20 cellular contexts compared by ENCODE assay signal in the genomic region with DNA sequence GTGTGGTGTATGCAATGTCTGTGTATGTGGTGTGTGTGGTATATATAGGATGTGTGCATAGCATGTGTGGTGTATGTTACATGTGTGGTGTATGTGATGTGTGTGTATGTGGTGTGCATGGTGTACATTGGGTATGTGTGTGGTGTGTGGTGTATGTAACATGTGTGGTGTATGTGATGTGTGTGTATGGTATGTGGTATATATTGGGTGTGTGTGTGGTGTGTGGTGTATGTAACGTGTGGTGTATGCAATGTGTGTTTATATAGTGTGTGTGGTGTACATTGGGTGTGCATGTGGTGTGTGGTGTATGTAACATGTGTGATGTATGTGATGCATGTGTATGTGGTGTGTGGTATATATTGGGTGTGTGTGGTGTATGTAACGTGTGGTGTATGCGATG. TPM values are rescaled to one million over a fixed set of nuclear protein-coding genes. Genes with fewer than 3 reads are reported as not detected.
DNase-seq lines count a peak whose midpoint lies in the region; ATAC-seq, FAIRE-seq and TF ChIP-seq lines count a peak whose summit lies in the region.
"Had no signal": no experiment of that assay in that cellular context is flagged by ENCODE, and none has a peak within 500 bp of the region (broad histone marks: within the 10 kb centered on the region; RNA-seq: fewer than 3 reads in every experiment).

No MANE protein-coding gene starts in this region.

- 0 out of 2 replicates have a peak overlapping the region, but pooled peaks have one; percentile 24 for H2BK5ac ChIP-seq in H1 (ENCODE audit: low read depth, low read length)
- no peak overlapping the region for H2BK5ac ChIP-seq in neuronal stem cell (ENCODE audit: low read length)

- TF ChIP-seq RAD21 in HepG2 (CRISPR knock-in tag; IDR thresholded peaks at IDR 0.05) (no peak), H1 (IDR thresholded peaks at IDR 0.05 in 1 of 2, conservative IDR thresholded peaks at IDR 0.05 in 1 of 2; ENCODE audit: low read depth in 2 of 2, low read length in 2 of 2) (no peak)

- intact Hi-C loops in HepG2 (cut with micrococcal nuclease; ENCODE audit: unreplicated experiment) (loop anchor here (2.0 kb wide), 1 partner anchor 42 kb away; a partner anchor contains a TSS), right lobe of liver (cut with DNase I) (no loop called here)

- DNase-seq in HepG2 (ENCODE audit: low spot score): no peak
- DNase-seq in right lobe of liver: no peak
- DNase-seq in H1 (ENCODE audit: low read depth in 1 of 2, low spot score in 2 of 2): no peak
- no peak for DNase-seq in neuronal stem cell (ENCODE audit: low spot score)
- DNase-seq in cortex of kidney (lab: John Stamatoyannopoulos, UW): no peak
- DNase-seq in GM19240 (ENCODE audit: insufficient read length, low spot score): no peak
- DNase-seq in D341Med (ENCODE audit: low spot score): no peak
- DNase-seq: CD4-positive, alpha-beta T cell; DMS53; H7; HFFc6; MM.1S; NCI-H2029 treated with DMSO at 0.1 percent for 48 hours; NCI-H526 treated with DMSO at 0.1 percent for 48 hours; SIG-M5 had no signal

- WGBS in HepG2 (ENCODE audit: low lambda C conversion rate): 72% methylated on average over 3 of the region's 3 CpGs
- 89% methylated on average over 3 of the region's 3 CpGs for WGBS in right lobe of liver (ENCODE audit: insufficient coverage, low coverage, low lambda C conversion rate, missing lambda C conversion rate)
- 87 to 100% methylated on average over 2 to 3 of the region's 3 CpGs for WGBS in H1 (ENCODE audit: extremely low coverage in 1 of 2, insufficient coverage in 1 of 2, insufficient read length in 1 of 2, insufficient replicate concordance in 2 of 2, low coverage in 1 of 2, low lambda C conversion rate in 2 of 2, missing lambda C conversion rate in 1 of 2), 2 experiments
- WGBS in neuronal stem cell (ENCODE audit: extremely low coverage in 2 of 2, insufficient read length in 2 of 2, insufficient replicate concordance in 1 of 2), 2 donors: 100% methylated on average over 3 of the region's 3 CpGs; no CpG with 5 or more reads in 1 of the 2 donors

- H3K79me1 ChIP-seq in H1 (ENCODE audit: low read depth, low read length) (no peaks in the 10 kb centered on the region; the same call in 1 of the 2 replicates), neuronal stem cell (ENCODE audit: low read depth, low read length) (peaks cover 3% of the 10 kb centered on the region)

- H3K36me3 ChIP-seq in HepG2 (replicated peaks in 1 of 2; ENCODE audit: control insufficient read depth in 1 of 2, insufficient read depth in 2 of 2, low read length in 2 of 2) (no peaks in the 10 kb centered on the region), right lobe of liver (no peaks in the 10 kb centered on the region), H1 (ENCODE audit: control insufficient read depth in 2 of 4, insufficient read depth in 4 of 4, low read length in 3 of 4) (no peaks in the 10 kb centered on the region; a peak in 1 of 8 replicates), neuronal stem cell (replicated peaks in 1 of 2; ENCODE audit: control insufficient read depth in 2 of 2, insufficient read depth in 2 of 2, low read length in 2 of 2) (peaks cover 0 to 2% of the 10 kb centered on the region in 2 donors)
- H3K36me3 ChIP-seq: BLaER1 treated with 17β-estradiol and CSF1 and Interleukin-3, amounts not matched to agents 10 nM and 100 nM had no signal

- H4K20me1 ChIP-seq in HepG2 (ENCODE audit: insufficient read depth, low read length): no peaks in the 10 kb centered on the region
- peaks cover 0 to 18% of the 10 kb centered on the region in 2 experiments for H4K20me1 ChIP-seq in H1 (replicated peaks in 1 of 2; ENCODE audit: control insufficient read depth in 1 of 2, insufficient read depth in 2 of 2, low read length in 2 of 2)
- H4K20me1 ChIP-seq: BLaER1 treated with 17β-estradiol and CSF1 and Interleukin-3, amounts not matched to agents 10 nM and 100 nM had no signal

- H2BK15ac ChIP-seq in H1 (ENCODE audit: low read length) (peak overlapping the region; percentile 61; the same call in 1 of the 2 replicates), neuronal stem cell (ENCODE audit: low read length) (no peak overlapping the region)

- H2BK20ac ChIP-seq in H1 (ENCODE audit: low read length): no peak overlapping the region

- ATAC-seq in HepG2: no peak
- no peak for ATAC-seq in right lobe of liver
- ATAC-seq: Panc1 had no signal

- POLR2A ChIA-PET in HepG2 (lab: Yijun Ruan, JAX) (no interaction called here), H1 (lab: Charles Lee; ENCODE audit: partially characterized antibody) (no interaction called here)

- in situ Hi-C loops in HepG2 (cut with HindIII; ENCODE audit: extremely low pct_ligation_motif_present, low pct_unique_long_range_greater_than_20kb): no loop called here

- H2AK5ac ChIP-seq in H1 (ENCODE audit: low read depth, low read length): peak overlapping the region; percentile 87; the same call in 1 of the 2 replicates
- no peak overlapping the region for H2AK5ac ChIP-seq in neuronal stem cell (ENCODE audit: low read depth, low read length)

- no peak for TF ChIP-seq EP300 in HepG2 (IDR thresholded peaks at IDR 0.05; ENCODE audit: low read depth in 2 of 2, low read length in 2 of 2)
- TF ChIP-seq EP300 in HepG2 (CRISPR knock-in tag; IDR thresholded peaks at IDR 0.05; ENCODE audit: borderline replicate concordance): no peak
- TF ChIP-seq EP300 in H1 (IDR thresholded peaks at IDR 0.05; ENCODE audit: borderline replicate concordance in 1 of 2, low read depth in 2 of 2, low read length in 2 of 2): no peak

- H2BK120ac ChIP-seq in H1 (replicated peaks; ENCODE audit: low read depth, low read length) (no peak overlapping the region), neuronal stem cell (ENCODE audit: low read depth, low read length) (no peak overlapping the region)

- H3K4me2 ChIP-seq in HepG2 (ENCODE audit: low read depth, low read length) (peak overlapping the region; percentile 59), H1 (ENCODE audit: insufficient read depth in 1 of 2, low read depth in 2 of 2, low read length in 2 of 2) (no peak overlapping the region), neuronal stem cell (ENCODE audit: insufficient read depth, low read length, poor library complexity, severe bottlenecking) (no peak overlapping the region)
- H3K4me2 ChIP-seq: BLaER1 treated with 17β-estradiol and CSF1 and Interleukin-3, amounts not matched to agents 10 nM and 100 nM; KMS-11 had no signal

- H3K23ac ChIP-seq in H1 (ENCODE audit: insufficient read length) (no peak overlapping the region), neuronal stem cell (ENCODE audit: low read depth, low read length, poor library complexity) (peak overlapping the region; percentile 1)

- peak overlapping the region; percentile 71 for H4K91ac ChIP-seq in H1 (replicated peaks; ENCODE audit: insufficient read length, low read length)
- peak overlapping the region; percentile 0 for H4K91ac ChIP-seq in neuronal stem cell (ENCODE audit: low read depth, low read length, poor library complexity)

- H4K5ac ChIP-seq in H1 (ENCODE audit: insufficient read length, low read depth, low read length): no peak overlapping the region

- H3K4me3 ChIP-seq in HepG2 (replicated peaks in 1 of 3; ENCODE audit: insufficient read depth in 1 of 3, low read depth in 2 of 3, low read length in 3 of 3) (0 out of 6 replicates have a peak overlapping the region, but pooled peaks of 1 of the 3 experiments have one; percentile 7), right lobe of liver (no peak overlapping the region), H1 (ENCODE audit: extremely low read depth in 1 of 4, insufficient read depth in 2 of 4, low read depth in 3 of 4, low read length in 4 of 4) (no peak overlapping the region), neuronal stem cell (ENCODE audit: low read length in 2 of 2) (peak overlapping the region in 1 of 2 donors; percentile 59)
- H3K4me3 ChIP-seq: BLaER1 treated with 17β-estradiol and CSF1 and Interleukin-3, amounts not matched to agents 10 nM and 100 nM; SK-N-MC had no signal

- BruUV-seq in HepG2 (replicated peaks; lab: Mats Ljungman, UMichigan): no TSS peak

- CTCF ChIA-PET in HepG2 (lab: Yijun Ruan, JAX; ENCODE audit: low intra/inter-chr PET ratio, low total read pairs) (no interaction called here), H1 (lab: Charles Lee; ENCODE audit: partially characterized antibody) (no interaction called here)

- TF ChIP-seq CTCF in HepG2 (CRISPR knock-in tag; IDR thresholded peaks at IDR 0.05): no peak
- no peak for TF ChIP-seq CTCF in right lobe of liver (IDR thresholded peaks at IDR 0.05)
- TF ChIP-seq CTCF in H1 (IDR thresholded peaks at IDR 0.05; ENCODE audit: control extremely low read depth in 1 of 3, insufficient read depth in 1 of 3, low read depth in 1 of 3, low read length in 3 of 3): peak in 1 of 3 experiments; percentile 0; a peak in 1 of 4 replicates

- TF ChIP-seq POLR2A in HepG2 (IDR thresholded peaks at IDR 0.05; ENCODE audit: insufficient read depth in 1 of 2, low read depth in 2 of 2, low read length in 2 of 2) (no peak), right lobe of liver (IDR thresholded peaks at IDR 0.05) (no peak), H1 (IDR thresholded peaks at IDR 0.05; ENCODE audit: control extremely low read depth in 1 of 2, low read depth in 2 of 2, low read length in 2 of 2) (no peak)

- H3K14ac ChIP-seq in H1 (ENCODE audit: insufficient read length) (no peak overlapping the region), neuronal stem cell (ENCODE audit: low read length) (no peak overlapping the region)

- no peak overlapping the region for H4K8ac ChIP-seq in H1 (ENCODE audit: extremely low read depth, insufficient read depth, low read length)
- H4K8ac ChIP-seq in neuronal stem cell (ENCODE audit: low read depth, low read length): no peak overlapping the region

- H3K4ac ChIP-seq in H1 (replicated peaks; ENCODE audit: insufficient read length, low read depth, low read length) (peak overlapping the region; percentile 35), neuronal stem cell (ENCODE audit: low read length) (no peak overlapping the region)

- no peaks in the 10 kb centered on the region for H3K79me2 ChIP-seq in HepG2 (ENCODE audit: insufficient read depth, low read length)
- peaks cover 0 to 9% of the 10 kb centered on the region in 2 experiments; a peak in 2 of 4 replicates for H3K79me2 ChIP-seq in H1 (ENCODE audit: control insufficient read depth in 1 of 2, insufficient read depth in 2 of 2, low read length in 2 of 2)

- H3K4me1 ChIP-seq in HepG2 (ENCODE audit: insufficient read depth, low read length) (peaks cover 24% of the 10 kb centered on the region), right lobe of liver (no peaks in the 10 kb centered on the region), H1 (replicated peaks in 1 of 4; ENCODE audit: control insufficient read depth in 3 of 4, insufficient read depth in 4 of 4, low read length in 3 of 4) (peaks cover 0 to 4% (median 3%) of the 10 kb centered on the region in 4 experiments; a peak in 3 of 7 replicates), neuronal stem cell (ENCODE audit: control insufficient read depth in 2 of 2, insufficient read depth in 1 of 2, low read depth in 1 of 2, low read length in 2 of 2) (no peaks in the 10 kb centered on the region)

- H3K56ac ChIP-seq in H1 (replicated peaks; ENCODE audit: insufficient read length, low read depth, low read length): peak overlapping the region; percentile 3

- FAIRE-seq in HepG2 (lab: Jason Lieb, UNC) (peak; percentile 8), H1 (lab: Jason Lieb, UNC) (no peak)

- H3K9me3 ChIP-seq in HepG2 (ENCODE audit: low read length) (no peaks in the 10 kb centered on the region), right lobe of liver (no peaks in the 10 kb centered on the region), H1 (ENCODE audit: insufficient read depth in 2 of 2, low read depth in 1 of 2, low read length in 1 of 2) (peaks cover 0 to 10% of the 10 kb centered on the region in 2 experiments; a peak in 2 of 4 replicates), neuronal stem cell (replicated peaks in 1 of 2; ENCODE audit: control insufficient read depth in 2 of 2, insufficient read depth in 1 of 2, low read depth in 1 of 2, low read length in 2 of 2) (peaks cover 0 to 15% of the 10 kb centered on the region in 2 donors)

- H3K27ac ChIP-seq in HepG2 (ENCODE audit: extremely low read length, insufficient read depth, low read length): no peak overlapping the region
- no peak overlapping the region for H3K27ac ChIP-seq in right lobe of liver
- H3K27ac ChIP-seq in H1 (ENCODE audit: low read depth, low read length): no peak overlapping the region
- H3K27ac ChIP-seq in neuronal stem cell (replicated peaks; ENCODE audit: low read length): no peak overlapping the region
- H3K27ac ChIP-seq: BLaER1 treated with 17β-estradiol and CSF1 and Interleukin-3, amounts not matched to agents 10 nM and 100 nM; KMS-11; RWPE1; SK-N-MC had no signal

- H2AFZ ChIP-seq in HepG2 (ENCODE audit: low read length) (no peak overlapping the region), H1 (ENCODE audit: low read length) (no peak overlapping the region), neuronal stem cell (ENCODE audit: low read length) (no peak overlapping the region)

- no peaks in the 10 kb centered on the region; a peak in 2 of 5 replicates for H3K27me3 ChIP-seq in HepG2 (ENCODE audit: control insufficient read depth in 1 of 2, insufficient read depth in 2 of 2, low read length in 2 of 2)
- H3K27me3 ChIP-seq in right lobe of liver: no peaks in the 10 kb centered on the region
- H3K27me3 ChIP-seq in H1 (replicated peaks in 1 of 4; ENCODE audit: control insufficient read depth in 3 of 4, extremely low read depth in 1 of 4, insufficient read depth in 3 of 4, low read length in 3 of 4): no peaks in the 10 kb centered on the region; a peak in 1 of 7 replicates
- peaks cover 0 to 5% (median 0%) of the 10 kb centered on the region in 3 experiments for H3K27me3 ChIP-seq in neuronal stem cell (ENCODE audit: control insufficient read depth in 3 of 3, insufficient read depth in 3 of 3, low read depth in 1 of 3, low read length in 3 of 3)
- H3K27me3 ChIP-seq: BLaER1 treated with 17β-estradiol and CSF1 and Interleukin-3, amounts not matched to agents 10 nM and 100 nM had no signal

- H3K18ac ChIP-seq in H1 (ENCODE audit: extremely low read depth, low read length) (no peak overlapping the region), neuronal stem cell (ENCODE audit: low read length) (no peak overlapping the region)

- H3K23me2 ChIP-seq in H1 (ENCODE audit: low read depth, low read length): peaks cover 20% of the 10 kb centered on the region; the same call in 1 of the 2 replicates

- H3K9ac ChIP-seq in HepG2 (ENCODE audit: insufficient read depth, low read depth, low read length) (no peak overlapping the region), H1 (replicated peaks in 1 of 4; ENCODE audit: extremely low read depth in 1 of 4, low read depth in 3 of 4, low read length in 3 of 4) (no peak overlapping the region), neuronal stem cell (ENCODE audit: low read depth, low read length, poor library complexity) (peak overlapping the region; percentile 0)
- H3K9ac ChIP-seq: BLaER1 treated with 17β-estradiol and CSF1 and Interleukin-3, amounts not matched to agents 10 nM and 100 nM; KMS-11 had no signal

- no peak overlapping the region for H2BK12ac ChIP-seq in H1 (ENCODE audit: low read depth, low read length)
- no peak overlapping the region for H2BK12ac ChIP-seq in neuronal stem cell (ENCODE audit: low read length)

RNA-seq across cellular contexts. Expression of a gene that starts 41.9 kb away (rescaled TPM):
- total RNA-seq in HepG2 (2016; rRNA removed; fragmentation: Illumina TruSeq; extraction: Trizol): 1.5 and 2.5 TPM in 2 replicates
- total RNA-seq in HepG2 (2016; cell fraction: cytosol; rRNA removed; fragmentation: Illumina TruSeq; extraction: Trizol; ENCODE audit: low read depth): 0.18 and 0.30 TPM in 2 replicates
- 1.7 and 2.0 TPM in 2 replicates for total RNA-seq in HepG2 (2016; cell fraction: insoluble cytoplasmic fraction; rRNA removed; fragmentation: Illumina TruSeq; extraction: Trizol)
- total RNA-seq in HepG2 (2016; cell fraction: membrane; rRNA removed; fragmentation: Illumina TruSeq; extraction: Trizol): 1.1 and 1.2 TPM in 2 replicates
- total RNA-seq in HepG2 (2016; cell fraction: nucleus; rRNA removed; fragmentation: Illumina TruSeq; extraction: Trizol): 1.5 TPM in 2 replicates
- 2.5 and 3.8 TPM in 2 replicates for polyA plus RNA-seq in HepG2 (2011; rRNA removed)
- 1.4 and 3.1 TPM in 2 replicates for polyA plus RNA-seq in HepG2 (2011; cell fraction: cytosol; rRNA removed)
- polyA plus RNA-seq in HepG2 (2011; cell fraction: nucleus; rRNA removed): 1.7 and 3.4 TPM in 2 replicates
- polyA plus RNA-seq in HepG2 (2012): 4.3 and 5.4 TPM in 2 replicates
- polyA plus RNA-seq in HepG2 (2016; cell fraction: cytosol; fragmentation: Illumina TruSeq; extraction: Trizol; ENCODE audit: low read depth): 0.14 and 0.15 TPM in 2 replicates
- 2.0 and 2.1 TPM in 2 replicates for polyA plus RNA-seq in HepG2 (2016; cell fraction: insoluble cytoplasmic fraction; fragmentation: Illumina TruSeq; extraction: Trizol; ENCODE audit: low read depth)
- 0.53 and 0.56 TPM in 2 replicates for polyA plus RNA-seq in HepG2 (2016; cell fraction: membrane; fragmentation: Illumina TruSeq; extraction: Trizol; ENCODE audit: low read depth)
- 1.4 and 1.8 TPM in 2 replicates for polyA plus RNA-seq in HepG2 (2016; cell fraction: nucleus; fragmentation: Illumina TruSeq; extraction: Trizol; ENCODE audit: insufficient read depth, low read depth)
- polyA minus RNA-seq in HepG2 (2011; rRNA and poly(A)+ RNA removed; ENCODE audit: low replicate concordance): 2.0 TPM in 1 of 2 replicates, not detected in the other
- 1.6 and 2.5 TPM in 2 replicates for polyA minus RNA-seq in HepG2 (2011; cell fraction: cytosol; rRNA and poly(A)+ RNA removed)
- polyA minus RNA-seq in HepG2 (2011; cell fraction: nucleus; rRNA and poly(A)+ RNA removed): 1.8 and 4.0 TPM in 2 replicates
- 10 to 100 TPM in 3 of 6 experiments, 1 to 10 TPM in 3; 5.0 to 17.4 (median 12.7) TPM for total RNA-seq in right lobe of liver
- 3.7 and 3.8 TPM in 2 replicates for total RNA-seq in H1 (2021; fragmentation: NEBNext Ultra II Directional; extraction: Animal tissue kit (Norgen Biotek cat#: 25700))
- 3.5 TPM in 2 replicates for polyA plus RNA-seq in H1 (2011; rRNA removed)
- polyA plus RNA-seq in H1 (2011; cell fraction: cytosol; rRNA removed): 5.8 TPM
- 3.7 TPM for polyA plus RNA-seq in H1 (2011; cell fraction: nucleus; rRNA removed)
- 2.4 to 3.8 TPM (median 3.4 TPM) in 4 replicates for polyA plus RNA-seq in H1 (2012, experiment 1 of 2)
- 0.34 TPM for polyA plus RNA-seq in H1 (2012, experiment 2 of 2)
- polyA plus RNA-seq in H1 (2013, experiment 1 of 2): 2.2 TPM
- 2.2 TPM for polyA plus RNA-seq in H1 (2013, experiment 2 of 2)
- 4.4 and 5.6 TPM in 2 replicates for polyA minus RNA-seq in H1 (2011; rRNA and poly(A)+ RNA removed)
- 3.7 TPM for polyA minus RNA-seq in H1 (2011; cell fraction: cytosol; rRNA and poly(A)+ RNA removed)
- 3.9 TPM for polyA minus RNA-seq in H1 (2011; cell fraction: nucleus; rRNA and poly(A)+ RNA removed)
- polyA plus RNA-seq in neuronal stem cell (2013, experiment 1 of 2): 9.4 TPM
- 9.7 TPM for polyA plus RNA-seq in neuronal stem cell (2013, experiment 2 of 2)
